In the genomic region with DNA sequence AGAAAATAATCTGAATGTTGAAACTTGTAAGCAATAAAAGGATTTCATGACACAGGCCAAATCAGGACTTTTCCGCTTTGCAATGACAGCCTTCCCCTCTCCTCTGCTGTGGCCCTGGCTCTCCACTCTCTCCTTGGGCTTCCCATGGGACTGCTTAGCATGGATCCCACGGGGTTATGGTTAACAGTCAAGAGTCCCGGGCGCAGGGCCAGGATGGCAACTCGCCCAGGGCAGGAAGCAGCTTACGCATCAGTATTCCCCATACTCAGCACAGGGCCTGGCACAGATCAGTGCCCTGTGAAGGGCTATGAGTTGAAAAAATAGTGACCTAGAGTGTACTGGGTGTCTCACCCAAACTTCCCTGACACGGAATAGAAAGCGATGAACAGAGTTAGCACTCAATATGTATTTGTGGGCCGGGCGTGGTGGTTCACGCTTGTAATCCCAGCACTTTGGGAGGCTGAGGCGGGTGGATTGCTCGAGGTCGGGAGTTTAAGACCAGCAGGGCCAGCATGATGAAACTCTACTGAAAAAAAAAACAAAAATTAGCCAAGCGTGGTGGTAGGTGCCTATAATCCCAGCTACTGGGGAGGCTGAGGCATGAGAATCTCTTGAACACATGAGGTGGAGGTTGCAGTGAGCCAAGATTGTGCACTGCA, we compare ENCODE assay signal across 8 cellular contexts. TPM values are rescaled to one million over a fixed set of nuclear protein-coding genes. Genes with fewer than 3 reads are reported as not detected.
DNase-seq lines count a peak whose midpoint lies in the region; ATAC-seq and TF ChIP-seq lines count a peak whose summit lies in the region.

No MANE protein-coding gene starts in this region.

- RAD21 ChIA-PET in HCT116 (lab: Charles Lee; ENCODE audit: low non-redundant PET in 1 of 2, low total read pairs in 2 of 2, uncharacterized antibody in 2 of 2, unreplicated experiment in 2 of 2): no interaction called here

- H3K4me2 ChIP-seq in HCT116 (ENCODE audit: low read length): peak overlapping the region; percentile 52

- ATAC-seq in HCT116 (peak; percentile 78), Right ventricle myocardium inferior (peak; percentile 93), HG02981 (IDR thresholded peaks at IDR 0.05; ENCODE audit: unreplicated experiment) (no peak)

- H3K4me1 Mint-ChIP-seq in type B pancreatic cell (ENCODE audit: unreplicated experiment): peaks cover 31% of the 10 kb centered on the region

- H3K36me3 Mint-ChIP-seq in type B pancreatic cell: no peaks in the 10 kb centered on the region

- H3K27ac ChIP-seq in HCT116 (ENCODE audit: low read depth, low read length): no peak overlapping the region
- peak overlapping the region in 5 of 8 donors; percentile 26 to 58 (median 44) for H3K27ac ChIP-seq in spleen

- no peak overlapping the region for H3K4me3 Mint-ChIP-seq in type B pancreatic cell

- peaks cover 7% of the 10 kb centered on the region; the same call in 1 of the 2 replicates for H3K27me3 ChIP-seq in HCT116 (ENCODE audit: insufficient read depth, low read length)
- H3K27me3 ChIP-seq in spleen (replicated peaks in 1 of 7): peaks cover 0 to 5% (median 0%) of the 10 kb centered on the region in 7 donors

- TF ChIP-seq POLR2A in HCT116 (IDR thresholded peaks at IDR 0.05; ENCODE audit: borderline replicate concordance, extremely low read depth, insufficient read depth, insufficient read length) (no peak), spleen (IDR thresholded peaks at IDR 0.05) (no peak)

- TF ChIP-seq CTCF in HCT116 (IDR thresholded peaks at IDR 0.05 in 2 of 3, conservative IDR thresholded peaks at IDR 0.05 in 1 of 3; ENCODE audit: borderline replicate concordance in 1 of 3, insufficient read depth in 1 of 3, low read depth in 2 of 3, low read length in 2 of 3) (no peak), spleen (IDR thresholded peaks at IDR 0.05 in 8 of 11, conservative IDR thresholded peaks at IDR 0.05 in 3 of 11) (no peak), type B pancreatic cell (conservative IDR thresholded peaks at IDR 0.05) (no peak)

- H4K20me1 ChIP-seq in HCT116 (ENCODE audit: insufficient read depth): no peaks in the 10 kb centered on the region

- no peak for TF ChIP-seq RAD21 in HCT116 (IDR thresholded peaks at IDR 0.05; ENCODE audit: low read depth)

- H3K9me3 ChIP-seq in HCT116 (ENCODE audit: control insufficient read depth in 1 of 2, insufficient read depth in 1 of 2, low read depth in 1 of 2, low read length in 2 of 2) (no peaks in the 10 kb centered on the region), spleen (no peaks in the 10 kb centered on the region)

- peaks cover 4% of the 10 kb centered on the region for H3K27me3 Mint-ChIP-seq in type B pancreatic cell

- no peaks in the 10 kb centered on the region for H3K36me3 ChIP-seq in HCT116 (ENCODE audit: control insufficient read depth in 1 of 2, insufficient read depth in 2 of 2, low read length in 2 of 2)
- no peaks in the 10 kb centered on the region for H3K36me3 ChIP-seq in spleen

- 46 to 58% (median 55%) methylated on average over 15 of the region's 15 CpGs for WGBS in spleen, 5 donors

- H3K9me2 ChIP-seq in HCT116 (ENCODE audit: insufficient read depth): no peaks in the 10 kb centered on the region

- H3K27ac Mint-ChIP-seq in type B pancreatic cell: no peak overlapping the region

- H2AFZ ChIP-seq in HCT116 (ENCODE audit: low read depth, low read length, poor library complexity, severe bottlenecking): peak overlapping the region; percentile 66

- no peaks in the 10 kb centered on the region for H3K79me2 ChIP-seq in HCT116 (ENCODE audit: insufficient read depth, low read length)

- no peak overlapping the region for H3K9ac ChIP-seq in HCT116 (ENCODE audit: low read length)

- H3K4me3 ChIP-seq in HCT116 (replicated peaks in 1 of 2; ENCODE audit: low read depth in 1 of 2, low read length in 2 of 2) (no peak overlapping the region), spleen (no peak overlapping the region)

- DNase-seq in HCT116 (ENCODE audit: low read depth, low spot score): no peak
- peak; percentile 9 for DNase-seq in SHP77 treated with DMSO at 0.1 percent for 48 hours (lab: John Stamatoyannopoulos, UW)
- DNase-seq in Right ventricle myocardium inferior (ENCODE audit: missing footprints): peak; percentile 89
- peak; percentile 85 for DNase-seq in spleen
- no peak for DNase-seq in type B pancreatic cell (ENCODE audit: extremely low spot score, unreplicated experiment)
- DNase-seq in stimulated activated CD4-positive, alpha-beta T cell treated with anti-CD3 and anti-CD28 coated beads, Interleukin-15, amount 100 ng/mL, for 24 hours: no peak
- DNase-seq in activated T-cell treated with anti-CD3 and anti-CD28 coated beads, Interleukin-2, amount 50 U/mL, for 48 hours: no peak

- POLR2A ChIA-PET in HCT116 (lab: Charles Lee): interaction anchor here (1.4 to 2.0 kb wide), 2 partner anchors 12 to 25 kb away, joined by 3 to 4 read pairs; no protein-coding TSS in a partner anchor

- CTCF ChIA-PET in HCT116 (lab: Charles Lee): interaction anchor here (2.0 kb wide), 2 partner anchors 12 to 91 kb away, joined by 5 read pairs; no protein-coding TSS in a partner anchor

- intact Hi-C loops in HCT116 (cut with micrococcal nuclease) (no loop called here), Right ventricle myocardium inferior (cut with DNase I) (no loop called here), spleen (cut with DNase I; ENCODE audit: low total_unique reads) (no loop called here)

- H3K4me1 ChIP-seq in HCT116 (ENCODE audit: control insufficient read depth in 1 of 2, insufficient read depth in 2 of 2, low read length in 2 of 2) (peaks cover 33 to 61% of the 10 kb centered on the region in 2 experiments), spleen (peaks cover 0 to 40% (median 16%) of the 10 kb centered on the region in 6 donors)

- no peaks in the 10 kb centered on the region for H3K9me3 Mint-ChIP-seq in type B pancreatic cell

- BruUV-seq in HCT116 (replicated peaks; lab: Mats Ljungman, UMichigan): no TSS peak

TF ChIP-seq in HCT116, 20 proteins besides CTCF, POLR2A, EP300 and RAD21:
- peak; percentile 41 for TF ChIP-seq SP1 (IDR thresholded peaks at IDR 0.05; ENCODE audit: low read depth)
- no peak for TF ChIP-seq ELF1 (IDR thresholded peaks at IDR 0.05; ENCODE audit: borderline replicate concordance, low read depth)
- peak; percentile 47; the same call in 1 of the 2 replicates for TF ChIP-seq POLR2AphosphoS5 (IDR thresholded peaks at IDR 0.05; ENCODE audit: low read depth, low read length)

RNA-seq across cellular contexts. Expression of a gene that starts 29.1 kb away (rescaled TPM):
- 1.0 TPM for total RNA-seq in HCT116 (2021; ENCODE audit: unreplicated experiment)
- 1.9 and 2.2 TPM in 2 replicates for polyA plus RNA-seq in HCT116 (2012)
- not detected for total RNA-seq in Right ventricle myocardium inferior
- total RNA-seq in spleen: not detected
- under 1 TPM in 2 of 3 donors, not detected in 1; 0.04 to 0.06 TPM for polyA plus RNA-seq in spleen
- total RNA-seq in type B pancreatic cell (ENCODE audit: low replicate concordance): 70.6 and 194 TPM in 2 replicates

Comparison
In these comparisons a context has a peak if more than half of its experiments do, and no peak if none do; other contexts are left out.
1. DNase-seq: peak in SHP77 treated with DMSO at 0.1 percent for 48 hours (single experiment), Right ventricle myocardium inferior (single experiment) and spleen (single experiment); none in HCT116 (single experiment), type B pancreatic cell (single experiment), stimulated activated CD4-positive, alpha-beta T cell treated with anti-CD3 and anti-CD28 coated beads, Interleukin-15, amount 100 ng/mL, for 24 hours (single experiment) and activated T-cell treated with anti-CD3 and anti-CD28 coated beads, Interleukin-2, amount 50 U/mL, for 48 hours (0 of 2).
2. RNA of a gene that starts 29.1 kb away (total RNA-seq): 70.6 to 194 TPM in type B pancreatic cell; 1.0 TPM in HCT116 (single experiment), not detected in spleen and not detected in Right ventricle myocardium inferior (single experiment); every median in the first group is over 10 times any median in the second.